8 cellular contexts compared by ENCODE assay signal in the genomic region with DNA sequence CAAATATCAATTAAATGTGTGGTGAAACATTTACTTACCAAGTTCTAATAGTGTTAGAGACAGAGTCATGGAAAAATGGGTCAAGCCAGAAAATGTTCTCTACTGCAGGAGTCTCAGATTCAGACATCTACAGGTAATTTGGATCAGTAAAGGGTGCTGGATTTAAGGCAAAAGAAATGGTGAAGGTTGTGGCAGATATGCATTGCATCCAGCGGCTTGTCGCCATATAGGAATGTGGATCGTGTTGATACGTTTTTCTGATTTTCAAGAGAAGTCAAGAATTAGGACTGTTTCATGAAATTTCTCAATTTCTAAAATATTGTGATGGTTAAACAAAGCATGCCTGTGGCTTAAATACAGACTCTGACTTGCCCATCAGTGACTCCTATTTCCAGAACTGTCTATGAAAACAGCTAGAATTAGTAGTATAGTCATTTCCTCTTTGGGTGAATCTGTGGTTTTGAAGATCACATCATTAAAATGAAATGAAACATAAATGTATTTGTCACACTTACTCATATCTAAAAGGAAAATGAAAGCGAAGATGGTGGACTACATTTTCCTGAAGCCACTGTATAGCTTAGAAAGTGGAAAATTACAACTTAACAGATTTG.
DNase-seq lines count a peak whose midpoint lies in the region; ATAC-seq and TF ChIP-seq lines count a peak whose summit lies in the region.

No MANE protein-coding gene starts in this region.

- DNase-seq in GM03348 (ENCODE audit: low spot score) (peak; percentile 69), dermis microvascular lymphatic vessel endothelial cell (ENCODE audit: low read depth in 2 of 2) (peak; percentile 10 to 58), posterior cingulate gyrus (no peak), suprapubic skin (ENCODE audit: low spot score in 2 of 2) (no peak)
- DNase-seq in stimulated activated CD4-positive, alpha-beta T cell treated with anti-CD3 and anti-CD28 coated beads, Interleukin-2, amount 100 ng/mL, for 24 hours = no peak
- no peak for DNase-seq in CD4-positive, alpha-beta memory T cell

- H3K36me3 ChIP-seq in suprapubic skin = no peaks in the 10 kb centered on the region
- H3K36me3 ChIP-seq in CD4-positive, alpha-beta memory T cell (ENCODE audit: insufficient read depth, low read length) = no peaks in the 10 kb centered on the region

- no peak overlapping the region for H3K4me3 Mint-ChIP-seq in CD4-positive, alpha-beta memory T cell

- H3K36me3 Mint-ChIP-seq in CD4-positive, alpha-beta memory T cell = no peaks in the 10 kb centered on the region

- H3K27me3 ChIP-seq in suprapubic skin = no peaks in the 10 kb centered on the region
- no peaks in the 10 kb centered on the region for H3K27me3 ChIP-seq in CD4-positive, alpha-beta memory T cell (ENCODE audit: insufficient read depth, low read length)

- no peak overlapping the region for H3K4me3 ChIP-seq in suprapubic skin
- H3K4me3 ChIP-seq in CD4-positive, alpha-beta memory T cell (ENCODE audit: low read length in 2 of 2) = no peak overlapping the region

- ATAC-seq in GM21515 (IDR thresholded peaks at IDR 0.05; ENCODE audit: unreplicated experiment) = peak; percentile 96
- peak; percentile 92 for ATAC-seq in HG03571 (IDR thresholded peaks at IDR 0.05; ENCODE audit: unreplicated experiment)

- H3K9me3 ChIP-seq in suprapubic skin = no peaks in the 10 kb centered on the region
- no peaks in the 10 kb centered on the region for H3K9me3 ChIP-seq in CD4-positive, alpha-beta memory T cell (ENCODE audit: control insufficient read depth in 1 of 2, low read length in 2 of 2)

- no peak overlapping the region for H3K27ac Mint-ChIP-seq in CD4-positive, alpha-beta memory T cell

- H3K4me1 ChIP-seq in suprapubic skin = no peaks in the 10 kb centered on the region
- H3K4me1 ChIP-seq in CD4-positive, alpha-beta memory T cell (ENCODE audit: insufficient read depth, low read length) = no peaks in the 10 kb centered on the region

- 80% methylated on average over 5 of the region's 5 CpGs for WGBS in suprapubic skin

- no peak for TF ChIP-seq EP300 in suprapubic skin (IDR thresholded peaks at IDR 0.05)

- no peaks in the 10 kb centered on the region for H3K27me3 Mint-ChIP-seq in CD4-positive, alpha-beta memory T cell

- TF ChIP-seq CTCF in suprapubic skin (IDR thresholded peaks at IDR 0.05) = no peak

- POLR2A ChIA-PET in CD4-positive, alpha-beta memory T cell (lab: Charles Lee; ENCODE audit: partially characterized antibody) = no interaction called here

- CTCF ChIA-PET in CD4-positive, alpha-beta memory T cell (lab: Charles Lee; ENCODE audit: partially characterized antibody) = no interaction called here

- H3K9me3 Mint-ChIP-seq in CD4-positive, alpha-beta memory T cell = peaks cover 0 to 3% (median 0%) of the 10 kb centered on the region in 8 donors

- intact Hi-C loops in posterior cingulate gyrus (cut with DNase I) = no loop called here
- intact Hi-C loops in CD4-positive, alpha-beta memory T cell (cut with micrococcal nuclease) = no loop called here

- H3K27ac ChIP-seq in suprapubic skin = no peak overlapping the region
- H3K27ac ChIP-seq in CD4-positive, alpha-beta memory T cell (ENCODE audit: low read depth, low read length) = no peak overlapping the region

- H3K4me1 Mint-ChIP-seq in CD4-positive, alpha-beta memory T cell = no peaks in the 10 kb centered on the region

- TF ChIP-seq POLR2A in suprapubic skin (IDR thresholded peaks at IDR 0.05) = no peak

Comparison
In these comparisons a context has a peak if more than half of its experiments do, and no peak if none do; other contexts are left out.
1. DNase-seq: peak in GM03348 (single experiment) and dermis microvascular lymphatic vessel endothelial cell (2 of 2); none in posterior cingulate gyrus (0 of 10), suprapubic skin (0 of 2), stimulated activated CD4-positive, alpha-beta T cell treated with anti-CD3 and anti-CD28 coated beads, Interleukin-2, amount 100 ng/mL, for 24 hours (0 of 2) and CD4-positive, alpha-beta memory T cell (0 of 5).